ENCODE assay signal across 1 cellular context in the genomic region with DNA sequence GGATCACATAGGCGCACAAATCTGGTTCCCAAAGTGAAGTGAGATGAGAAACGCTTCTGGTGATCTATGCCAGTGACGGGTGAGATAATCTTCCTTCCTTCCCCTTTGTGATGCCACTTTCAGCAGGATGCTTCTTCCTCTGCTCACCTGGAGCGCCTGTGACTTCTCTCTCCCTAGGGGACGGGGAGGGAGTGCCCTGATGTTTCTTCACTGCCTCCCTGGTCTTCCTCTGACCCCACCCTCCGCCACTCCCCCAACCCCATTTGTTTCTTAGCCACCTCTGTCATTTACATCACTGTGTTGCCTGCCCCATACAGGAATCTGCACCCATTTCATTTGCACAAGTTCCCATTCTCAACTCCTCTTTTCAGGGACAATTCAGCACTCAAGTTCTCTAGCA.
TF ChIP-seq lines count a peak whose summit lies in the region.

No MANE protein-coding gene starts in this region.

TF ChIP-seq in IMR-90, 13 proteins besides CTCF, POLR2A, EP300 and RAD21:
- TF ChIP-seq, protein P1, sequence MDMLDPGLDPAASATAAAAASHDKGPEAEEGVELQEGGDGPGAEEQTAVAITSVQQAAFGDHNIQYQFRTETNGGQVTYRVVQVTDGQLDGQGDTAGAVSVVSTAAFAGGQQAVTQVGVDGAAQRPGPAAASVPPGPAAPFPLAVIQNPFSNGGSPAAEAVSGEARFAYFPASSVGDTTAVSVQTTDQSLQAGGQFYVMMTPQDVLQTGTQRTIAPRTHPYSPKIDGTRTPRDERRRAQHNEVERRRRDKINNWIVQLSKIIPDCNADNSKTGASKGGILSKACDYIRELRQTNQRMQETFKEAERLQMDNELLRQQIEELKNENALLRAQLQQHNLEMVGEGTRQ (IDR thresholded peaks at IDR 0.05; ENCODE audit: low read depth, low read length), result no peak
- TF ChIP-seq, protein P2, sequence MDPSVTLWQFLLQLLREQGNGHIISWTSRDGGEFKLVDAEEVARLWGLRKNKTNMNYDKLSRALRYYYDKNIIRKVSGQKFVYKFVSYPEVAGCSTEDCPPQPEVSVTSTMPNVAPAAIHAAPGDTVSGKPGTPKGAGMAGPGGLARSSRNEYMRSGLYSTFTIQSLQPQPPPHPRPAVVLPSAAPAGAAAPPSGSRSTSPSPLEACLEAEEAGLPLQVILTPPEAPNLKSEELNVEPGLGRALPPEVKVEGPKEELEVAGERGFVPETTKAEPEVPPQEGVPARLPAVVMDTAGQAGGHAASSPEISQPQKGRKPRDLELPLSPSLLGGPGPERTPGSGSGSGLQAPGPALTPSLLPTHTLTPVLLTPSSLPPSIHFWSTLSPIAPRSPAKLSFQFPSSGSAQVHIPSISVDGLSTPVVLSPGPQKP (IDR thresholded peaks at IDR 0.05; ENCODE audit: borderline replicate concordance, low read depth, low read length), result no peak
- TF ChIP-seq RCOR1 (IDR thresholded peaks at IDR 0.05; ENCODE audit: insufficient replicate concordance, low read length) (no peak), RFX5 (IDR thresholded peaks at IDR 0.05; ENCODE audit: low read depth, low read length) (no peak), MAFK (IDR thresholded peaks at IDR 0.05; ENCODE audit: low read depth, low read length) (no peak), SMC3 (IDR thresholded peaks at IDR 0.05; ENCODE audit: low read depth, low read length) (no peak), NFE2L2 (IDR thresholded peaks at IDR 0.05; ENCODE audit: low read depth, low read length) (no peak), MXI1 (IDR thresholded peaks at IDR 0.05; ENCODE audit: borderline replicate concordance, low read depth, low read length) (no peak)
